In the genomic region with DNA sequence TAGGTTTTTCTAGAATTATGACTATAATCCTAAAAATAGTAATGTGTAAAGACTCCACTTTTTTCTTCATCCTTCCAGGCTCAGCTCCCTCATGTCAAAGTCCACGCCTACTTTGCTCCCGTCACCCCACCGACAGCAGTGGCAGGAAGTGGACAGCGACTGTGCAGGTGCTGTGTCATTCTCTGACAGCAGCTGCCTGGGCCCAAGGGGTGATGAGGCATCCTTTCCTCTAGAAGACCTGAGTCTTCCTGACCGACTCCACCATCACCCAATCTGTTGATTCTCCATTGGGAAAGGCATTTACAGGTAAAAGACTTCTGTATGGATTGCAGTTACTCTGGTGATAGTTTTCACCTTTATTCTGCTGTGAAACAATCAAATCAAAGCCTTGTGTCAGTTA, we compare ENCODE assay signal across 11 cellular contexts. TPM values are rescaled to one million over a fixed set of nuclear protein-coding genes. Genes with fewer than 3 reads are reported as not detected.
DNase-seq lines count a peak whose midpoint lies in the region; ATAC-seq and TF ChIP-seq lines count a peak whose summit lies in the region.
"Had no signal": no experiment of that assay in that cellular context is flagged by ENCODE, and none has a peak within 500 bp of the region (broad histone marks: within the 10 kb centered on the region; RNA-seq: fewer than 3 reads in every experiment).

No MANE protein-coding gene starts in this region.

- ATAC-seq in GM19463 (IDR thresholded peaks at IDR 0.05; ENCODE audit: unreplicated experiment): peak; percentile 58
- no peak for ATAC-seq in Right ventricle myocardium superior (ENCODE audit: poor library complexity)
- ATAC-seq: sciatic nerve had no signal

- H3K27me3 Mint-ChIP-seq in T-helper 2 cell treated with Interferon-gamma antibody and Interleukin-4, amounts not matched to agents 5 μg/mL and 100 μg/mL, for 36 hours (ENCODE audit: low read depth): no peaks in the 10 kb centered on the region
- H3K27me3 Mint-ChIP-seq in activated naive CD4-positive, alpha-beta T cell treated with anti-CD3 and anti-CD28 coated beads, Interleukin-2, amount 10 ng/mL, durations not matched to agents 7 days and 5 days: no peaks in the 10 kb centered on the region

- H3K4me3 Mint-ChIP-seq in T-helper 2 cell treated with Interferon-gamma antibody and Interleukin-4, amounts not matched to agents 5 μg/mL and 100 μg/mL, for 36 hours: no peak overlapping the region
- no peak overlapping the region for H3K4me3 Mint-ChIP-seq in activated naive CD4-positive, alpha-beta T cell treated with anti-CD3 and anti-CD28 coated beads, Interleukin-2, amount 10 ng/mL, durations not matched to agents 7 days and 5 days

- peak overlapping the region; percentile 28 for H3K27ac Mint-ChIP-seq in T-helper 2 cell treated with Interferon-gamma antibody and Interleukin-4, amounts not matched to agents 5 μg/mL and 100 μg/mL, for 36 hours
- no peak overlapping the region for H3K27ac Mint-ChIP-seq in activated naive CD4-positive, alpha-beta T cell treated with anti-CD3 and anti-CD28 coated beads, Interleukin-2, amount 10 ng/mL, durations not matched to agents 7 days and 5 days

- intact Hi-C loops in Right ventricle myocardium superior (cut with DNase I): no loop called here

- POLR2A ChIA-PET in GM10248 (lab: Yijun Ruan, JAX): no interaction called here

- DNase-seq in T-helper 2 cell treated with Interferon-gamma antibody and Interleukin-4, amounts not matched to agents 5 μg/mL and 100 μg/mL, for 36 hours (ENCODE audit: low spot score): peak; percentile 53
- DNase-seq in activated naive CD4-positive, alpha-beta T cell treated with anti-CD3 and anti-CD28 coated beads, Interleukin-2, amount 10 ng/mL, durations not matched to agents 7 days and 5 days: peak; percentile 60
- DNase-seq in stimulated activated CD4-positive, alpha-beta T cell treated with anti-CD3 and anti-CD28 coated beads, Interleukin-1b, Interleukin-23, amount 100 ng/mL, for 48 hours: peak; percentile 66
- DNase-seq in GM10248 (ENCODE audit: extremely low spot score) (no peak), Right ventricle myocardium superior (no peak), NCI-H2227 (lab: John Stamatoyannopoulos, UW; ENCODE audit: unreplicated experiment) (no peak), NCI-H2107 (lab: John Stamatoyannopoulos, UW) (no peak)
- DNase-seq: effector CD8-positive, alpha-beta T cell; thyroid gland had no signal

- TF ChIP-seq CTCF in GM10248 (IDR thresholded peaks at IDR 0.05; ENCODE audit: control extremely low read depth, extremely low read depth, low read depth, missing control alignments): no peak

- H3K9me3 Mint-ChIP-seq in T-helper 2 cell treated with Interferon-gamma antibody and Interleukin-4, amounts not matched to agents 5 μg/mL and 100 μg/mL, for 36 hours: no peaks in the 10 kb centered on the region
- no peaks in the 10 kb centered on the region for H3K9me3 Mint-ChIP-seq in activated naive CD4-positive, alpha-beta T cell treated with anti-CD3 and anti-CD28 coated beads, Interleukin-2, amount 10 ng/mL, durations not matched to agents 7 days and 5 days

- peaks cover 17% of the 10 kb centered on the region for H3K4me1 Mint-ChIP-seq in T-helper 2 cell treated with Interferon-gamma antibody and Interleukin-4, amounts not matched to agents 5 μg/mL and 100 μg/mL, for 36 hours (ENCODE audit: low read depth)
- H3K4me1 Mint-ChIP-seq in activated naive CD4-positive, alpha-beta T cell treated with anti-CD3 and anti-CD28 coated beads, Interleukin-2, amount 10 ng/mL, durations not matched to agents 7 days and 5 days: peaks cover 16% of the 10 kb centered on the region

- peaks cover 17% of the 10 kb centered on the region for H3K36me3 Mint-ChIP-seq in T-helper 2 cell treated with Interferon-gamma antibody and Interleukin-4, amounts not matched to agents 5 μg/mL and 100 μg/mL, for 36 hours (ENCODE audit: low read depth)
- peaks cover 29% of the 10 kb centered on the region for H3K36me3 Mint-ChIP-seq in activated naive CD4-positive, alpha-beta T cell treated with anti-CD3 and anti-CD28 coated beads, Interleukin-2, amount 10 ng/mL, durations not matched to agents 7 days and 5 days

- CTCF ChIA-PET in activated naive CD4-positive, alpha-beta T cell treated with anti-CD3 and anti-CD28 coated beads, Interleukin-2, amount 10 ng/mL, durations not matched to agents 7 days and 5 days (lab: Charles Lee): interaction anchor here (0.6 to 3.1 kb wide), 2 partner anchors 8 to 13 kb away, joined by 3 to 21 read pairs; no protein-coding TSS in a partner anchor
- CTCF ChIA-PET in GM10248 (lab: Yijun Ruan, JAX): interaction anchor here (1.5 to 5.7 kb wide), 5 partner anchors 10 to 254 kb away, joined by 4 to 39 read pairs (median 11); no protein-coding TSS in a partner anchor

RNA-seq across cellular contexts. Expression of a gene that starts 54.8 kb away (rescaled TPM):
- total RNA-seq in Right ventricle myocardium superior: 36.6 TPM

Comparison
In these comparisons a context has a peak if more than half of its experiments do, and no peak if none do; other contexts are left out.
1. DNase-seq: peak in T-helper 2 cell treated with Interferon-gamma antibody and Interleukin-4, amounts not matched to agents 5 μg/mL and 100 μg/mL, for 36 hours (single experiment), activated naive CD4-positive, alpha-beta T cell treated with anti-CD3 and anti-CD28 coated beads, Interleukin-2, amount 10 ng/mL, durations not matched to agents 7 days and 5 days (single experiment) and stimulated activated CD4-positive, alpha-beta T cell treated with anti-CD3 and anti-CD28 coated beads, Interleukin-1b, Interleukin-23, amount 100 ng/mL, for 48 hours (single experiment); none in GM10248 (single experiment), Right ventricle myocardium superior (single experiment), NCI-H2227 (single experiment) and NCI-H2107 (single experiment).